ENCODE assay signal across 8 cellular contexts in the genomic region with DNA sequence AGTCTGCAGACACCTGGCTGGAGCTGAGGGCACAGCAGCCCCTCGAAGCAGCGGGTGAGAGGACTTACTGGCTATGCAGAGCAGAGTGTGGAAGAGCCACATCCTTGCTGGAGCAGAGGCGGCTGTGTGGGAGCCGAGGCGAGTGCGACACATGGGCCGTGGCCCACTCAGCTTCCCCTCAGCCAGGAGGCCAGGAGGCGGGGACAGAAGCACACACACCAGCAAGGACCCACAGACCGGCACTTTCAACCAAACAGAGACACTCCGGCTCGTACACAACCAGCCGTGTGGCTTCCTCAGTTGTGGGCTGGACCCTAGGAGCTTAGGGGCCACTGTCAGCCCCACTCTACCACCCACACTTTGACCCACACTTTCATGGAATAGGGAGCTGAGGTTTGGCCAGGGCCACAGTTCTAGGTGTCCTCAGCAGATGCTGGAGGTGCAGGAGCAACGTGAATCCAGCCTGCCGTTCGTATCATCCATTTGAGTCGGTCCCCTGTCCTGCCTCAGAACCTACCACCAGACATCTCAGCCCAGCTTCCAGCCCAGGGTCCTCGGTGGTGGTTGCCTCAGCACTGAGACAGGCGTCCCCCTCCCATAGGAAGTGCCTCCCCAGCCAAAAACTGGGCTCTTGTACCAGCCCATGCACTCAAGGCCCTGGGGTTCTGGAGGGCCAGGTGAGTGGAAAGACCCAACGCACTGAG. TPM values are rescaled to one million over a fixed set of nuclear protein-coding genes. Genes with fewer than 3 reads are reported as not detected.
DNase-seq lines count a peak whose midpoint lies in the region; ATAC-seq, FAIRE-seq and TF ChIP-seq lines count a peak whose summit lies in the region.

A gene with protein sequence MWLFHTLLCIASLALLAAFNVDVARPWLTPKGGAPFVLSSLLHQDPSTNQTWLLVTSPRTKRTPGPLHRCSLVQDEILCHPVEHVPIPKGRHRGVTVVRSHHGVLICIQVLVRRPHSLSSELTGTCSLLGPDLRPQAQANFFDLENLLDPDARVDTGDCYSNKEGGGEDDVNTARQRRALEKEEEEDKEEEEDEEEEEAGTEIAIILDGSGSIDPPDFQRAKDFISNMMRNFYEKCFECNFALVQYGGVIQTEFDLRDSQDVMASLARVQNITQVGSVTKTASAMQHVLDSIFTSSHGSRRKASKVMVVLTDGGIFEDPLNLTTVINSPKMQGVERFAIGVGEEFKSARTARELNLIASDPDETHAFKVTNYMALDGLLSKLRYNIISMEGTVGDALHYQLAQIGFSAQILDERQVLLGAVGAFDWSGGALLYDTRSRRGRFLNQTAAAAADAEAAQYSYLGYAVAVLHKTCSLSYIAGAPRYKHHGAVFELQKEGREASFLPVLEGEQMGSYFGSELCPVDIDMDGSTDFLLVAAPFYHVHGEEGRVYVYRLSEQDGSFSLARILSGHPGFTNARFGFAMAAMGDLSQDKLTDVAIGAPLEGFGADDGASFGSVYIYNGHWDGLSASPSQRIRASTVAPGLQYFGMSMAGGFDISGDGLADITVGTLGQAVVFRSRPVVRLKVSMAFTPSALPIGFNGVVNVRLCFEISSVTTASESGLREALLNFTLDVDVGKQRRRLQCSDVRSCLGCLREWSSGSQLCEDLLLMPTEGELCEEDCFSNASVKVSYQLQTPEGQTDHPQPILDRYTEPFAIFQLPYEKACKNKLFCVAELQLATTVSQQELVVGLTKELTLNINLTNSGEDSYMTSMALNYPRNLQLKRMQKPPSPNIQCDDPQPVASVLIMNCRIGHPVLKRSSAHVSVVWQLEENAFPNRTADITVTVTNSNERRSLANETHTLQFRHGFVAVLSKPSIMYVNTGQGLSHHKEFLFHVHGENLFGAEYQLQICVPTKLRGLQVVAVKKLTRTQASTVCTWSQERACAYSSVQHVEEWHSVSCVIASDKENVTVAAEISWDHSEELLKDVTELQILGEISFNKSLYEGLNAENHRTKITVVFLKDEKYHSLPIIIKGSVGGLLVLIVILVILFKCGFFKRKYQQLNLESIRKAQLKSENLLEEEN (minus strand): TSS at position 146 of the 704 bp plus-strand sequence. CDS start 44 bp downstream, at position 102.

- H3K4me3 ChIP-seq in IMR-90 (ENCODE audit: insufficient read depth, low read depth, low read length): no peak within 1 kb of the TSS
- no peak within 1 kb of the TSS for H3K4me3 ChIP-seq in astrocyte (ENCODE audit: insufficient read depth, low read depth, low read length)

- no TSS peak for BruUV-seq in IMR-90 (replicated peaks; lab: Mats Ljungman, UMichigan)

- peak within 1 kb of the TSS; percentile 14; the same call in 1 of the 2 replicates for H2BK120ac ChIP-seq in IMR-90 (ENCODE audit: low read depth, low read length)

- no peak for TF ChIP-seq CTCF in IMR-90 (conservative IDR thresholded peaks at IDR 0.05; ENCODE audit: low read depth, low read length)
- TF ChIP-seq CTCF in astrocyte (IDR thresholded peaks at IDR 0.05; ENCODE audit: insufficient read depth, low read depth, low read length): no peak

- peak within 1 kb of the TSS; percentile 87; the same call in 2 of the 3 replicates for H2BK15ac ChIP-seq in IMR-90 (ENCODE audit: low read depth, low read length)

- H3K4ac ChIP-seq in IMR-90 (ENCODE audit: low read depth, low read length): peak within 1 kb of the TSS; percentile 72

- in situ Hi-C loops in IMR-90 (cut with MboI; ENCODE audit: low sequenced_read_pairs) (loop anchor here (25.0 kb wide), 1 partner anchor 764 kb away; no protein-coding TSS in a partner anchor), KBM-7 (cut with MboI; ENCODE audit: low pct_unique_long_range_greater_than_20kb, low sequenced_read_pairs) (no loop called here)

- H3K79me2 ChIP-seq in astrocyte (ENCODE audit: insufficient read depth, low read length): no peaks in the 10 kb centered on the region

- dilution Hi-C loops in IMR-90 (cut with HindIII; ENCODE audit: low sequenced_read_pairs, unreplicated experiment): no loop called here

- no peak for TF ChIP-seq POLR2A in IMR-90 (IDR thresholded peaks at IDR 0.05; ENCODE audit: low read depth, low read length)

- H3K36me3 ChIP-seq in IMR-90 (ENCODE audit: control insufficient read depth, insufficient read depth, low read length): 0 out of 2 replicates have a peak, but pooled peaks cover 3% of the 10 kb centered on the region
- H3K36me3 ChIP-seq in astrocyte (ENCODE audit: insufficient read depth, low read length): no peaks in the 10 kb centered on the region

- H2BK5ac ChIP-seq in IMR-90 (ENCODE audit: low read depth, low read length, poor library complexity, severe bottlenecking): peak within 1 kb of the TSS; percentile 91

- H3K4me1 ChIP-seq in IMR-90 (ENCODE audit: control insufficient read depth, insufficient read depth, low read length) (peaks cover 25% of the 10 kb centered on the region), astrocyte (ENCODE audit: insufficient read depth, low read length) (peaks cover 60% of the 10 kb centered on the region)

- POLR2A ChIA-PET in IMR-90 (lab: Charles Lee; ENCODE audit: unreplicated experiment): no interaction called here

- H3K18ac ChIP-seq in IMR-90 (ENCODE audit: low read depth, low read length): peak within 1 kb of the TSS; percentile 46; the same call in 1 of the 2 replicates

- H3K56ac ChIP-seq in IMR-90 (ENCODE audit: extremely low read depth, insufficient read depth, low read length): no peak within 1 kb of the TSS

- DNase-seq in IMR-90 (no peak), astrocyte (ENCODE audit: low read depth) (no peak), islet precursor cell (peak; percentile 45), 8988T (no peak), KBM-7 (no peak)
- no peak for DNase-seq in stimulated activated effector memory CD8-positive, alpha-beta T cell treated with anti-CD3 and anti-CD28 coated beads, Interleukin-12 subunit alpha, Interleukin-12 subunit beta, amount 100 ng/mL, for 72 hours (ENCODE audit: low spot score in 2 of 2)
- no peak for DNase-seq in stimulated activated CD4-positive, alpha-beta T cell treated with anti-CD3 and anti-CD28 coated beads, Interleukin-2, amount 100 ng/mL, for 48 hours
- no peak for DNase-seq in stimulated activated naive CD4-positive, alpha-beta T cell treated with Interleukin-2 at 50 U/mL for 16 hours (lab: John Stamatoyannopoulos, UW)

- peak within 1 kb of the TSS; percentile 62; the same call in 1 of the 2 replicates for H2BK20ac ChIP-seq in IMR-90 (ENCODE audit: low read depth, low read length)

- 91% methylated on average over 9 of the region's 19 CpGs; no CpG with 5 or more reads in 1 of the 2 experiments for WGBS in IMR-90 (ENCODE audit: extremely low coverage in 2 of 2, insufficient read length in 1 of 2), 2 experiments

- peak within 1 kb of the TSS in 1 of 2 experiments; percentile 21; a peak in 1 of 4 replicates for H4K8ac ChIP-seq in IMR-90 (ENCODE audit: low read depth in 2 of 2, low read length in 2 of 2)

- peak within 1 kb of the TSS; percentile 57 for H3K4me3 Mint-ChIP-seq in astrocyte (ENCODE audit: unreplicated experiment)
- H3K4me3 Mint-ChIP-seq in stimulated activated effector memory CD8-positive, alpha-beta T cell treated with anti-CD3 and anti-CD28 coated beads, Interleukin-12 subunit alpha, Interleukin-12 subunit beta, amount 100 ng/mL, for 72 hours: peak within 1 kb of the TSS; percentile 80

- peak within 1 kb of the TSS; percentile 95 for H2AK5ac ChIP-seq in IMR-90 (ENCODE audit: low read depth, low read length)

- H2AK9ac ChIP-seq in IMR-90 (replicated peaks; ENCODE audit: low read depth, low read length, poor library complexity): peak within 1 kb of the TSS; percentile 65

- H2AFZ ChIP-seq in IMR-90 (replicated peaks; ENCODE audit: low read length, poor library complexity) (peak within 1 kb of the TSS; percentile 27), astrocyte (ENCODE audit: low read depth, low read length) (no peak within 1 kb of the TSS)

- no peak for ATAC-seq in IMR-90 (ENCODE audit: low read depth)
- ATAC-seq in stimulated activated effector memory CD8-positive, alpha-beta T cell treated with anti-CD3 and anti-CD28 coated beads, Interleukin-12 subunit alpha, Interleukin-12 subunit beta, amount 100 ng/mL, for 72 hours: no peak

- intact Hi-C loops in IMR-90 (cut with micrococcal nuclease): no loop called here

- no peaks in the 10 kb centered on the region for H3K27me3 ChIP-seq in IMR-90 (ENCODE audit: control insufficient read depth, insufficient read depth, low read length)
- no peaks in the 10 kb centered on the region for H3K27me3 ChIP-seq in astrocyte (ENCODE audit: insufficient read depth, low read length)

- no peaks in the 10 kb centered on the region for H3K9me3 ChIP-seq in IMR-90 (ENCODE audit: control insufficient read depth, insufficient read depth, low read length)
- H3K9me3 ChIP-seq in astrocyte (ENCODE audit: insufficient read depth, low read depth, low read length): no peaks in the 10 kb centered on the region

- H4K5ac ChIP-seq in IMR-90 (ENCODE audit: low read depth, low read length): no peak within 1 kb of the TSS

- peaks cover 23% of the 10 kb centered on the region for H3K9me1 ChIP-seq in IMR-90 (ENCODE audit: insufficient read depth, low read length)

- peak within 1 kb of the TSS; percentile 85 for H3K27ac Mint-ChIP-seq in astrocyte (ENCODE audit: unreplicated experiment)
- H3K27ac Mint-ChIP-seq in stimulated activated effector memory CD8-positive, alpha-beta T cell treated with anti-CD3 and anti-CD28 coated beads, Interleukin-12 subunit alpha, Interleukin-12 subunit beta, amount 100 ng/mL, for 72 hours: peak within 1 kb of the TSS; percentile 88

- CTCF ChIA-PET in IMR-90 (lab: Yijun Ruan, JAX): no interaction called here

- no peak within 1 kb of the TSS for H3K4me2 ChIP-seq in IMR-90 (ENCODE audit: low read depth, low read length)
- peak within 1 kb of the TSS; percentile 69 for H3K4me2 ChIP-seq in astrocyte (ENCODE audit: low read length)

- peak within 1 kb of the TSS; percentile 12; the same call in 1 of the 2 replicates for H4K91ac ChIP-seq in IMR-90 (ENCODE audit: insufficient read depth, low read depth, low read length)

- peak within 1 kb of the TSS; percentile 28 for H3K14ac ChIP-seq in IMR-90 (replicated peaks; ENCODE audit: low read depth, low read length)

- H4K20me1 ChIP-seq in IMR-90 (ENCODE audit: insufficient read depth, low read length) (peaks cover 18% of the 10 kb centered on the region), astrocyte (ENCODE audit: insufficient read depth, low read length) (no peaks in the 10 kb centered on the region)

- peak within 1 kb of the TSS; percentile 69; the same call in 1 of the 2 replicates for H3K23ac ChIP-seq in IMR-90 (ENCODE audit: low read depth, low read length)

- peaks cover 0 to 17% of the 10 kb centered on the region in 2 experiments; a peak in 2 of 4 replicates for H3K79me1 ChIP-seq in IMR-90 (ENCODE audit: low read depth in 1 of 2, low read length in 2 of 2)

- H3K9ac ChIP-seq in IMR-90 (ENCODE audit: low read depth, low read length) (no peak within 1 kb of the TSS), astrocyte (ENCODE audit: low read length) (peak within 1 kb of the TSS; percentile 76)

- peaks cover 41% of the 10 kb centered on the region for H3K4me1 Mint-ChIP-seq in astrocyte (ENCODE audit: low read depth, unreplicated experiment)
- H3K4me1 Mint-ChIP-seq in stimulated activated effector memory CD8-positive, alpha-beta T cell treated with anti-CD3 and anti-CD28 coated beads, Interleukin-12 subunit alpha, Interleukin-12 subunit beta, amount 100 ng/mL, for 72 hours: peaks cover 75% of the 10 kb centered on the region

- no peaks in the 10 kb centered on the region for H3K9me3 Mint-ChIP-seq in astrocyte (ENCODE audit: unreplicated experiment)
- no peaks in the 10 kb centered on the region for H3K9me3 Mint-ChIP-seq in stimulated activated effector memory CD8-positive, alpha-beta T cell treated with anti-CD3 and anti-CD28 coated beads, Interleukin-12 subunit alpha, Interleukin-12 subunit beta, amount 100 ng/mL, for 72 hours

- H3K36me3 Mint-ChIP-seq in astrocyte (ENCODE audit: low read depth, unreplicated experiment): peaks cover 3% of the 10 kb centered on the region
- H3K36me3 Mint-ChIP-seq in stimulated activated effector memory CD8-positive, alpha-beta T cell treated with anti-CD3 and anti-CD28 coated beads, Interleukin-12 subunit alpha, Interleukin-12 subunit beta, amount 100 ng/mL, for 72 hours: peaks cover 39% of the 10 kb centered on the region

- 0 out of 2 replicates have a peak within 1 kb of the TSS, but pooled peaks have one; percentile 1 for H3K27ac ChIP-seq in IMR-90 (ENCODE audit: insufficient read depth, low read length)
- H3K27ac ChIP-seq in astrocyte (ENCODE audit: low read depth, low read length): peak within 1 kb of the TSS; percentile 96

- H3K27me3 Mint-ChIP-seq in astrocyte (ENCODE audit: low read depth, unreplicated experiment): no peaks in the 10 kb centered on the region

- no peak for FAIRE-seq in astrocyte (lab: Jason Lieb, UNC)

- no peak for TF ChIP-seq RAD21 in IMR-90 (IDR thresholded peaks at IDR 0.05; ENCODE audit: low read length)

RNA-seq across cellular contexts. Expression of the gene that starts here (rescaled TPM):
- total RNA-seq in IMR-90 (2012; rRNA removed): 47.8 and 54.1 TPM in 2 replicates
- 57.8 and 60.8 TPM in 2 replicates for polyA plus RNA-seq in IMR-90 (2012; rRNA removed)
- polyA plus RNA-seq in IMR-90 (2012; cell fraction: cytosol; rRNA removed): 57.4 and 63.7 TPM in 2 replicates
- 15.2 and 56.8 TPM in 2 replicates for polyA plus RNA-seq in IMR-90 (2012; cell fraction: nucleus; rRNA removed; ENCODE audit: low replicate concordance)
- total RNA-seq in astrocyte: 23.3 and 30.9 TPM in 2 replicates
